8 cellular contexts compared by ENCODE assay signal in the genomic region with DNA sequence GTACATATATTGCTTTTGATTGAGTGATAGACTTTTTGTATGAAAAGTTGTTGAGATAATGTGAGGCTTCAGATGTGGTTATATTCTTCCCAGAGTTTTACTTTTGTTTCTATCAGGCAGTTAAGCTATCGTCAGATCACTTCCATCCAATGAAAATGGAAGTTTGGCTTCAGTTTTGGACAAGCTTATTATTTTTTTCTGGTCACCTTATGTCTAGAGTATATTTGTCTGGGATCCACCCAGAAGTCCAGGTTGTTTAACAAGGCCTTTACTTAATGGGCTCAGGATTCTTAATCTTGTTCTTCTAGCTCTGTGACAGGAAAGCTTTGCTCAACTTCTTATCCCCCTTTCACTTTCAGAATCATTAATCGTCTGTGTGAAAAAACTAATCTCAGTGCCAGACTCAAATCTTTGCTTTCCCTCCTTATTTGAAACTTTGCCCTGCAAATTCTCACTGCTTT.
A peak's percentile ranks its signal among the peaks of the same experiment; 100 is the strongest.
DNase-seq lines count a peak whose midpoint lies in the region; ATAC-seq and TF ChIP-seq lines count a peak whose summit lies in the region.

No MANE protein-coding gene starts in this region.

- no peaks in the 10 kb centered on the region for H3K9me3 ChIP-seq in hepatocyte (ENCODE audit: low read depth)
- no peaks in the 10 kb centered on the region for H3K9me3 ChIP-seq in thymus (ENCODE audit: control insufficient read depth)

- H3K27ac ChIP-seq in hepatocyte: peak overlapping the region; percentile 54
- peak overlapping the region; percentile 20 for H3K27ac ChIP-seq in thymus (ENCODE audit: low read depth)

- no peaks in the 10 kb centered on the region for H4K20me1 ChIP-seq in hepatocyte (ENCODE audit: insufficient read depth, poor library complexity, severe bottlenecking)

- peak overlapping the region; percentile 71 for H3K4me3 Mint-ChIP-seq in activated B cell treated with CpG ODN at 0.5 μM for 24 hours

- H3K4me2 ChIP-seq in hepatocyte: peak overlapping the region; percentile 60

- no peak overlapping the region for H2AFZ ChIP-seq in hepatocyte

- CTCF ChIA-PET in activated B cell treated with CpG ODN at 0.5 μM for 24 hours (lab: Charles Lee): interaction anchor here (0.6 kb wide), 1 partner anchor 63 kb away, joined by 3 read pairs; no protein-coding TSS in a partner anchor

- H3K4me1 ChIP-seq in hepatocyte (ENCODE audit: insufficient read depth) (peaks cover 14% of the 10 kb centered on the region), thymus (ENCODE audit: control insufficient read depth, insufficient read depth, low read length) (no peaks in the 10 kb centered on the region)

- no peaks in the 10 kb centered on the region for H3K9me3 Mint-ChIP-seq in activated B cell treated with CpG ODN at 0.5 μM for 24 hours

- DNase-seq in activated B cell treated with CpG ODN at 0.5 μM for 24 hours (no peak), hepatocyte (ENCODE audit: low spot score) (no peak), NCI-H748 treated with DMSO at 0.1 percent for 48 hours (lab: John Stamatoyannopoulos, UW) (no peak), GM19240 (ENCODE audit: insufficient read length, low spot score) (no peak)
- DNase-seq in stimulated activated CD8-positive, alpha-beta memory T cell treated with anti-CD3 and anti-CD28 coated beads, Interleukin-4, amount 100 ng/mL, for 48 hours: no peak

- intact Hi-C loops in activated B cell treated with CpG ODN at 0.5 μM for 24 hours (cut with micrococcal nuclease): no loop called here

- H3K36me3 Mint-ChIP-seq in activated B cell treated with CpG ODN at 0.5 μM for 24 hours (ENCODE audit: low read depth): peaks cover 48% of the 10 kb centered on the region

- H3K27me3 ChIP-seq in hepatocyte: no peaks in the 10 kb centered on the region
- H3K27me3 ChIP-seq in thymus (ENCODE audit: control insufficient read depth, insufficient read depth): no peaks in the 10 kb centered on the region

- POLR2A ChIA-PET in activated B cell treated with CpG ODN at 0.5 μM for 24 hours (lab: Charles Lee): no interaction called here

- H3K4me3 ChIP-seq in hepatocyte: no peak overlapping the region
- no peak overlapping the region for H3K4me3 ChIP-seq in thymus (ENCODE audit: low read length)

- peak overlapping the region; percentile 78 for H3K27ac Mint-ChIP-seq in activated B cell treated with CpG ODN at 0.5 μM for 24 hours

- ATAC-seq in GM18508 (IDR thresholded peaks at IDR 0.05; ENCODE audit: insufficient read depth, unreplicated experiment) (peak; percentile 49), HG02623 (IDR thresholded peaks at IDR 0.05; ENCODE audit: unreplicated experiment) (peak; percentile 69), activated B cell treated with CpG ODN at 0.5 μM for 24 hours (ENCODE audit: low read depth) (no peak)

- H3K27me3 Mint-ChIP-seq in activated B cell treated with CpG ODN at 0.5 μM for 24 hours: no peaks in the 10 kb centered on the region

- WGBS in hepatocyte (ENCODE audit: low lambda C conversion rate, missing lambda C conversion rate): 66% methylated on average over 2 of the region's 2 CpGs
- 5% methylated on average over 2 of the region's 2 CpGs for WGBS in thymus

- no peak for TF ChIP-seq CTCF in activated B cell treated with CpG ODN at 0.5 μM for 24 hours (IDR thresholded peaks at IDR 0.05)
- TF ChIP-seq CTCF in hepatocyte (IDR thresholded peaks at IDR 0.05; ENCODE audit: poor library complexity): no peak

- peaks cover 19% of the 10 kb centered on the region for H3K4me1 Mint-ChIP-seq in activated B cell treated with CpG ODN at 0.5 μM for 24 hours

- H3K79me2 ChIP-seq in hepatocyte: no peaks in the 10 kb centered on the region

- no peaks in the 10 kb centered on the region for H3K9me2 ChIP-seq in hepatocyte (replicated peaks; ENCODE audit: insufficient read depth)

- H3K36me3 ChIP-seq in hepatocyte (replicated peaks; ENCODE audit: insufficient read depth, low read depth): no peaks in the 10 kb centered on the region
- H3K36me3 ChIP-seq in thymus (ENCODE audit: control insufficient read depth, insufficient read depth): no peaks in the 10 kb centered on the region
